1 cellular context compared by ENCODE assay signal in genomic region chr2:191031256-191031655, GRCh38.
TF ChIP-seq lines count a peak whose summit lies in the region.

No MANE protein-coding gene starts in this region.

TF ChIP-seq in HCT116, 20 proteins besides CTCF, POLR2A, EP300 and RAD21:
- TF ChIP-seq REST (IDR thresholded peaks at IDR 0.05; ENCODE audit: low read depth) (no peak), CEBPB (IDR thresholded peaks at IDR 0.05; ENCODE audit: low read depth) (no peak), SIN3A (IDR thresholded peaks at IDR 0.05; ENCODE audit: low read depth) (no peak), ZNF274 (IDR thresholded peaks at IDR 0.05; ENCODE audit: low read depth, low read length) (no peak), ELF1 (IDR thresholded peaks at IDR 0.05; ENCODE audit: borderline replicate concordance, low read depth) (no peak), SP1 (IDR thresholded peaks at IDR 0.05; ENCODE audit: low read depth) (no peak), MAX (IDR thresholded peaks at IDR 0.05) (no peak), JUND (IDR thresholded peaks at IDR 0.05) (no peak), POLR2AphosphoS5 (IDR thresholded peaks at IDR 0.05; ENCODE audit: low read depth, low read length) (no peak), TCF7L2 (IDR thresholded peaks at IDR 0.05; ENCODE audit: borderline replicate concordance, extremely low read depth, insufficient read depth, insufficient read length) (no peak), ZBTB33 (IDR thresholded peaks at IDR 0.05; ENCODE audit: extremely low read depth, insufficient replicate concordance, low read length) (no peak), FOSL1 (IDR thresholded peaks at IDR 0.05; ENCODE audit: low read depth) (no peak), ATF3 (IDR thresholded peaks at IDR 0.05) (no peak), SRF (IDR thresholded peaks at IDR 0.05; ENCODE audit: low read depth) (no peak), EZH2 (IDR thresholded peaks at IDR 0.05) (no peak), EGR1 (IDR thresholded peaks at IDR 0.05; ENCODE audit: low read depth) (no peak), EZH2phosphoT487 (IDR thresholded peaks at IDR 0.05; ENCODE audit: borderline replicate concordance) (no peak), YY1 (IDR thresholded peaks at IDR 0.05; ENCODE audit: extremely low read depth, insufficient replicate concordance, low read depth, low read length) (no peak), ZFX (IDR thresholded peaks at IDR 0.05) (no peak)
